ENCODE assay signal across 2 cellular contexts in genomic region chr3:186570096-186570940, GRCh38.
TF ChIP-seq lines count a peak whose summit lies in the region.

Gene DNAJB11 (plus strand): TSS chr3:186570720. CDS start chr3:186570898, 178 bp downstream.

TF ChIP-seq in IMR-90, 13 proteins besides CTCF, POLR2A, EP300 and RAD21 (continued from another document):
- TF ChIP-seq FOS (IDR thresholded peaks at IDR 0.05; ENCODE audit: low read depth, low read length) (peak; percentile 53; the same call in 1 of the 2 replicates), SMC3 (IDR thresholded peaks at IDR 0.05; ENCODE audit: low read depth, low read length) (no peak), USF2 (IDR thresholded peaks at IDR 0.05; ENCODE audit: low read depth, low read length) (peak; percentile 36; the same call in 1 of the 2 replicates), RCOR1 (IDR thresholded peaks at IDR 0.05; ENCODE audit: insufficient replicate concordance, low read length) (no peak), MAZ (IDR thresholded peaks at IDR 0.05; ENCODE audit: borderline replicate concordance, low read depth, low read length) (peak; percentile 95), ELK1 (IDR thresholded peaks at IDR 0.05; ENCODE audit: borderline replicate concordance, low read depth, low read length) (no peak), RFX5 (IDR thresholded peaks at IDR 0.05; ENCODE audit: low read depth, low read length) (peak; percentile 73), NFE2L2 (IDR thresholded peaks at IDR 0.05; ENCODE audit: low read depth, low read length) (peak; percentile 3; the same call in 1 of the 2 replicates), MAFK (IDR thresholded peaks at IDR 0.05; ENCODE audit: low read depth, low read length) (no peak), CEBPB (IDR thresholded peaks at IDR 0.05; ENCODE audit: low read depth, low read length) (peak; percentile 97), CHD1 (IDR thresholded peaks at IDR 0.05; ENCODE audit: low read depth, low read length) (no peak)

TF ChIP-seq in endothelial cell of umbilical vein, 7 proteins besides CTCF, POLR2A, EP300 and RAD21 (continued from another document):
- TF ChIP-seq EZH2 (IDR thresholded peaks at IDR 0.05; ENCODE audit: borderline replicate concordance, low read depth, low read length, severe bottlenecking) (peak; percentile 55), FOS (IDR thresholded peaks at IDR 0.05; ENCODE audit: borderline replicate concordance, insufficient read depth, low read length) (no peak), GATA2 (IDR thresholded peaks at IDR 0.05; ENCODE audit: insufficient read depth, insufficient read length, low read depth, low read length) (no peak), MAX (IDR thresholded peaks at IDR 0.05; ENCODE audit: insufficient read depth, insufficient read length) (no peak)
